Comparison of ENCODE assay signal across 9 cellular contexts in the genomic region with DNA sequence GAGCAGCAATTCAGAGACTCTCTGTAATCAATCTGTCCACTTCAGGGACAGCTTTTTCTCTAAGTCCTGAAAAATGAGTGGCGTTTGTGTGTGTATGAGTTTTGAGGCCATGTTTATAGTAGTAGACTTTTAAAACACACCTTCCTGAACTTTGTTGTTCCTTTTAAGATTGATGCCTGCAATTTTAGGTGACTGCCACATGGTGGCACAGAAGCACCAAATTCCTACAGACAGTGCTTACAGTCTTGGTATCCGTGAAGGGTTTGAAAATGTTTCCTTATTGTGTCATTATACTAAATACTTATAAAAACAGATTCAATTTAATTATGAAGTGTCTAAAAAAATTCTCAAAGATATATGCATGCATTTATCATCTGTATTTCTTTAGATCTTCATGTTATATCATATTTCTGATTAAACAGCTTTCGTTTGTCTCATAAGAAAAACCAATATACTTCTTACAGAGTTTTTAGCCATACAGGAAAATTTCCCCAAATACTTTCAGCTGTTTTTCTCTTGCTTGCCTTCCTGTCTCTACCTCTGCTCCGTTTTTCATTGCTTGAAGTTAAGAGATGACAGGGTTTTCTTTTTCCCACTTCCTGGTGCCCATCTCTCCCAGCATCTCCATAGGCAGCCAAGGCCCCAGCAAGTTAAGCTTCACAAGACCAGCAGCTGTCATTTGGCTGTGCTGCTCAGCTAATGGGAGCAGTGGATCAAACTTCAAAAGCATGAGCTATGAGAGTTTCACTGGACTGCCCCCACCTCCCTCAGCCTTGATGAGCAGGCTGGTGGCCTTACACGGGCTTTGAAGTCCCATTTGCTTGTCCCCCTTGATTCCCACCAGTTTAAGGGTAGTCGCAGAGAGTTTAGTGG.
DNase-seq lines count a peak whose midpoint lies in the region; ATAC-seq, FAIRE-seq and TF ChIP-seq lines count a peak whose summit lies in the region.
"Had no signal": no experiment of that assay in that cellular context is flagged by ENCODE, and none has a peak within 500 bp of the region (broad histone marks: within the 10 kb centered on the region; RNA-seq: fewer than 3 reads in every experiment).

No MANE protein-coding gene starts in this region.

- H3K27ac ChIP-seq in HepG2 (ENCODE audit: extremely low read length, insufficient read depth, low read length): no peak overlapping the region
- H3K27ac ChIP-seq: BLaER1 treated with 17β-estradiol and CSF1 and Interleukin-3, amounts not matched to agents 10 nM and 100 nM had no signal

- no peaks in the 10 kb centered on the region for H3K79me2 ChIP-seq in HepG2 (ENCODE audit: insufficient read depth, low read length)

- no peaks in the 10 kb centered on the region for H4K20me1 ChIP-seq in HepG2 (ENCODE audit: insufficient read depth, low read length)
- H4K20me1 ChIP-seq: BLaER1 treated with 17β-estradiol and CSF1 and Interleukin-3, amounts not matched to agents 10 nM and 100 nM had no signal

- in situ Hi-C loops in HepG2 (cut with HindIII; ENCODE audit: extremely low pct_ligation_motif_present, low pct_unique_long_range_greater_than_20kb): no loop called here

- 3% methylated on average over 6 of the region's 6 CpGs for WGBS in HepG2 (ENCODE audit: low lambda C conversion rate)

- H3K4me1 ChIP-seq in adipocyte (ENCODE audit: control insufficient read depth, insufficient read depth, low read length) (peaks cover 8% of the 10 kb centered on the region), HepG2 (ENCODE audit: insufficient read depth, low read length) (no peaks in the 10 kb centered on the region)

- intact Hi-C loops in HepG2 (cut with micrococcal nuclease; ENCODE audit: unreplicated experiment): loop anchor here (1.0 kb wide), 2 partner anchors 844 to 1204 kb away; no protein-coding TSS in a partner anchor

- no peak for FAIRE-seq in HTR-8/SVneo (lab: Jason Lieb, UNC)
- FAIRE-seq in HepG2 (lab: Jason Lieb, UNC): peak; percentile 60

- no TSS peak for BruUV-seq in HepG2 (replicated peaks; lab: Mats Ljungman, UMichigan)

- CTCF ChIA-PET in HepG2 (lab: Yijun Ruan, JAX; ENCODE audit: low intra/inter-chr PET ratio, low total read pairs): interaction anchor here (1.1 to 2.8 kb wide), 3 partner anchors 122 to 1736 kb away, joined by 3 to 37 read pairs (median 10); no protein-coding TSS in a partner anchor

- peak; percentile 79 for ATAC-seq in HepG2
- ATAC-seq in GM21447 (IDR thresholded peaks at IDR 0.05; ENCODE audit: unreplicated experiment): no peak
- no peak for ATAC-seq in GM19397 (IDR thresholded peaks at IDR 0.05; ENCODE audit: unreplicated experiment)

- H3K4me3 ChIP-seq in adipocyte (ENCODE audit: low read length): no peak overlapping the region
- H3K4me3 ChIP-seq in HepG2 (replicated peaks in 1 of 3; ENCODE audit: insufficient read depth in 1 of 3, low read depth in 2 of 3, low read length in 3 of 3): no peak overlapping the region
- H3K4me3 ChIP-seq: BLaER1 treated with 17β-estradiol and CSF1 and Interleukin-3, amounts not matched to agents 10 nM and 100 nM had no signal

- H3K36me3 ChIP-seq in adipocyte (ENCODE audit: control insufficient read depth, insufficient read depth, low read length, severe bottlenecking): no peaks in the 10 kb centered on the region
- no peaks in the 10 kb centered on the region for H3K36me3 ChIP-seq in HepG2 (replicated peaks in 1 of 2; ENCODE audit: control insufficient read depth in 1 of 2, insufficient read depth in 2 of 2, low read length in 2 of 2)
- H3K36me3 ChIP-seq: BLaER1 treated with 17β-estradiol and CSF1 and Interleukin-3, amounts not matched to agents 10 nM and 100 nM had no signal

- POLR2A ChIA-PET in HepG2 (lab: Yijun Ruan, JAX): no interaction called here

- H3K4me2 ChIP-seq in HepG2 (ENCODE audit: low read depth, low read length): no peak overlapping the region

- peak; percentile 88 for TF ChIP-seq CTCF in HepG2 (CRISPR knock-in tag; IDR thresholded peaks at IDR 0.05)

- DNase-seq in NCI-H524 (lab: John Stamatoyannopoulos, UW) (peak; percentile 5 to 43), NCI-H524 treated with DMSO at 0.1 percent for 48 hours (lab: John Stamatoyannopoulos, UW) (no peak), HTR-8/SVneo (ENCODE audit: insufficient read length, low spot score) (peak; percentile 18), adipocyte (ENCODE audit: low read depth) (peak; percentile 31), HepG2 (ENCODE audit: low spot score) (peak; percentile 43), hippocampal formation (lab: John Stamatoyannopoulos, UW) (no peak)

- TF ChIP-seq POLR2A in HepG2 (IDR thresholded peaks at IDR 0.05; ENCODE audit: insufficient read depth in 1 of 2, low read depth in 2 of 2, low read length in 2 of 2): no peak

- H2AFZ ChIP-seq in HepG2 (ENCODE audit: low read length): no peak overlapping the region

- no peak; the same call in 1 of the 2 replicates for TF ChIP-seq RAD21 in HepG2 (CRISPR knock-in tag; IDR thresholded peaks at IDR 0.05)

- H3K9me3 ChIP-seq in adipocyte (ENCODE audit: control insufficient read depth, low read length) (no peaks in the 10 kb centered on the region), HepG2 (ENCODE audit: low read length) (no peaks in the 10 kb centered on the region)

- TF ChIP-seq EP300 in HepG2 (IDR thresholded peaks at IDR 0.05; ENCODE audit: low read depth in 2 of 2, low read length in 2 of 2) (no peak), HepG2 (CRISPR knock-in tag; IDR thresholded peaks at IDR 0.05; ENCODE audit: borderline replicate concordance) (no peak)

- no peak overlapping the region for H3K9ac ChIP-seq in adipocyte (ENCODE audit: low read length)
- no peak overlapping the region for H3K9ac ChIP-seq in HepG2 (ENCODE audit: insufficient read depth, low read depth, low read length)
- H3K9ac ChIP-seq: BLaER1 treated with 17β-estradiol and CSF1 and Interleukin-3, amounts not matched to agents 10 nM and 100 nM had no signal

- no peaks in the 10 kb centered on the region for H3K27me3 ChIP-seq in adipocyte (replicated peaks; ENCODE audit: control insufficient read depth, insufficient read depth, low read length)
- no peaks in the 10 kb centered on the region for H3K27me3 ChIP-seq in HepG2 (ENCODE audit: control insufficient read depth in 1 of 2, insufficient read depth in 2 of 2, low read length in 2 of 2)
- H3K27me3 ChIP-seq: BLaER1 treated with 17β-estradiol and CSF1 and Interleukin-3, amounts not matched to agents 10 nM and 100 nM had no signal

TF ChIP-seq in HepG2, 621 proteins besides CTCF, POLR2A, EP300 and RAD21:
- TF ChIP-seq STAG1 (CRISPR knock-in tag; IDR thresholded peaks at IDR 0.05) (peak; percentile 87), ZNF619 (CRISPR knock-in tag; IDR thresholded peaks at IDR 0.05) (no peak), ZNF414 (CRISPR knock-in tag; IDR thresholded peaks at IDR 0.05) (no peak), HNF1A (IDR thresholded peaks at IDR 0.05; ENCODE audit: low read depth) (no peak), HNF1A (CRISPR knock-in tag; IDR thresholded peaks at IDR 0.05; ENCODE audit: borderline replicate concordance) (no peak), ATRX (CRISPR knock-in tag; IDR thresholded peaks at IDR 0.05; ENCODE audit: borderline replicate concordance) (no peak), SRY (CRISPR knock-in tag; IDR thresholded peaks at IDR 0.05) (no peak), SMC3 (IDR thresholded peaks at IDR 0.05; ENCODE audit: low read length) (peak; percentile 85), ARNT2 (CRISPR knock-in tag; IDR thresholded peaks at IDR 0.05; ENCODE audit: low read depth) (no peak), SSRP1 (CRISPR knock-in tag; IDR thresholded peaks at IDR 0.05) (no peak), ZNF235 (CRISPR knock-in tag; IDR thresholded peaks at IDR 0.05; ENCODE audit: borderline replicate concordance) (no peak), TEAD3 (CRISPR knock-in tag; optimal IDR thresholded peaks at IDR 0.05; ENCODE audit: borderline replicate concordance) (peak; percentile 21)

Comparison
In these comparisons a context has a peak if more than half of its experiments do, and no peak if none do; other contexts are left out.
1. DNase-seq: peak in NCI-H524 (2 of 2), HTR-8/SVneo (single experiment), adipocyte (single experiment) and HepG2 (single experiment); none in NCI-H524 treated with DMSO at 0.1 percent for 48 hours (single experiment) and hippocampal formation (0 of 2).